In genomic region chr3:14949126-14949525, GRCh38 we compare ENCODE assay signal across 8 cellular contexts. TPM values are rescaled to one million over a fixed set of nuclear protein-coding genes. Genes with fewer than 3 reads are reported as not detected.
DNase-seq lines count a peak whose midpoint lies in the region; ATAC-seq and TF ChIP-seq lines count a peak whose summit lies in the region.

No MANE protein-coding gene starts in this region.

- no peak for TF ChIP-seq CTCF in OCI-LY1 (IDR thresholded peaks at IDR 0.05; ENCODE audit: low read length)
- no peak for TF ChIP-seq CTCF in endodermal cell (conservative IDR thresholded peaks at IDR 0.05)

- peak overlapping the region in 1 of 2 donors; percentile 83 for H3K4me3 ChIP-seq in CD4-positive, alpha-beta memory T cell (ENCODE audit: low read length in 2 of 2)
- H3K4me3 ChIP-seq in OCI-LY1 (ENCODE audit: low read depth, low read length, poor library complexity, severe bottlenecking) (peak overlapping the region; percentile 84), endodermal cell (ENCODE audit: low read length) (peak overlapping the region; percentile 87), neuron (ENCODE audit: low read length) (peak overlapping the region; percentile 73)

- H3K4me1 Mint-ChIP-seq in CD4-positive, alpha-beta memory T cell = peaks cover 30 to 70% (median 46%) of the 10 kb centered on the region in 4 donors
- peaks cover 23% of the 10 kb centered on the region for H3K4me1 Mint-ChIP-seq in endodermal cell

- H3K36me3 ChIP-seq in CD4-positive, alpha-beta memory T cell (ENCODE audit: insufficient read depth, low read length) = peaks cover 18% of the 10 kb centered on the region
- peaks cover 31% of the 10 kb centered on the region for H3K36me3 ChIP-seq in OCI-LY1 (ENCODE audit: insufficient read depth, low read length)
- H3K36me3 ChIP-seq in endodermal cell (ENCODE audit: control insufficient read depth, insufficient read depth, low read length) = peaks cover 37% of the 10 kb centered on the region
- peaks cover 26% of the 10 kb centered on the region for H3K36me3 ChIP-seq in neuron (ENCODE audit: insufficient read depth, low read length)

- DNase-seq in CD4-positive, alpha-beta memory T cell = no peak
- DNase-seq in endodermal cell (peak; percentile 56), NCI-H82 (lab: John Stamatoyannopoulos, UW) (no peak), T1000 (lab: John Stamatoyannopoulos, UW) (no peak)

- peak overlapping the region; percentile 97 for H3K4me2 ChIP-seq in OCI-LY1 (ENCODE audit: low read length)

- peak overlapping the region; percentile 98 to 100 (median 100) for H3K4me3 Mint-ChIP-seq in CD4-positive, alpha-beta memory T cell
- peak overlapping the region; percentile 90 for H3K4me3 Mint-ChIP-seq in endodermal cell

- no peaks in the 10 kb centered on the region for H3K9me3 ChIP-seq in CD4-positive, alpha-beta memory T cell (ENCODE audit: control insufficient read depth in 1 of 2, low read length in 2 of 2)
- H3K9me3 ChIP-seq in OCI-LY1 (ENCODE audit: low read length) (no peaks in the 10 kb centered on the region), endodermal cell (ENCODE audit: control insufficient read depth, low read length) (no peaks in the 10 kb centered on the region), neuron (ENCODE audit: low read length) (no peaks in the 10 kb centered on the region)

- peaks cover 52% of the 10 kb centered on the region for H3K79me2 ChIP-seq in OCI-LY1 (ENCODE audit: insufficient read depth, low read length)

- peaks cover 44% of the 10 kb centered on the region for H3K4me1 ChIP-seq in CD4-positive, alpha-beta memory T cell (ENCODE audit: insufficient read depth, low read length)
- H3K4me1 ChIP-seq in OCI-LY1 (ENCODE audit: insufficient read depth, low read length, severe bottlenecking) (peaks cover 34% of the 10 kb centered on the region), endodermal cell (ENCODE audit: control insufficient read depth, insufficient read depth, low read length) (peaks cover 5% of the 10 kb centered on the region), neuron (ENCODE audit: insufficient read depth, low read length) (peaks cover 24% of the 10 kb centered on the region)

- no peaks in the 10 kb centered on the region for H3F3A ChIP-seq in OCI-LY1 (ENCODE audit: insufficient read depth, low read length)

- H3K9ac ChIP-seq in OCI-LY1 (ENCODE audit: low read length) (peak overlapping the region; percentile 85), endodermal cell (ENCODE audit: extremely low read depth, low read length, poor library complexity, severe bottlenecking) (peak overlapping the region; percentile 80)

- H4K20me1 ChIP-seq in OCI-LY1 (ENCODE audit: insufficient read depth, low read length) = no peaks in the 10 kb centered on the region

- H2AFZ ChIP-seq in OCI-LY1 (ENCODE audit: low read length) (no peak overlapping the region), neuron (ENCODE audit: low read depth, low read length) (peak overlapping the region; percentile 83)

- no peaks in the 10 kb centered on the region for H3K27me3 ChIP-seq in CD4-positive, alpha-beta memory T cell (ENCODE audit: insufficient read depth, low read length)
- no peaks in the 10 kb centered on the region for H3K27me3 ChIP-seq in OCI-LY1 (ENCODE audit: insufficient read depth, low read length)
- H3K27me3 ChIP-seq in endodermal cell (ENCODE audit: control insufficient read depth, insufficient read depth, low read length, poor library complexity, severe bottlenecking) = no peaks in the 10 kb centered on the region
- no peaks in the 10 kb centered on the region for H3K27me3 ChIP-seq in neuron (ENCODE audit: insufficient read depth, low read length)

- WGBS in endodermal cell (ENCODE audit: insufficient coverage in 1 of 2, insufficient read length in 1 of 2), 2 experiments = 55 to 75% methylated on average over 3 to 5 of the region's 5 CpGs

- H3K27me3 Mint-ChIP-seq in CD4-positive, alpha-beta memory T cell = no peaks in the 10 kb centered on the region
- H3K27me3 Mint-ChIP-seq in endodermal cell (ENCODE audit: insufficient read depth) = no peaks in the 10 kb centered on the region

- CTCF ChIA-PET in CD4-positive, alpha-beta memory T cell (lab: Charles Lee; ENCODE audit: partially characterized antibody) = no interaction called here

- H3K9me2 ChIP-seq in OCI-LY1 (ENCODE audit: low read depth, low read length) = no peaks in the 10 kb centered on the region

- intact Hi-C loops in CD4-positive, alpha-beta memory T cell (cut with micrococcal nuclease) = loop anchor here (5.0 to 10.0 kb wide), 3 partner anchors 653 to 1467 kb away; partner anchors contain the start of genes BTD, HACL1 and HDAC11

- H3K27ac ChIP-seq in CD4-positive, alpha-beta memory T cell (ENCODE audit: low read depth, low read length) = peak overlapping the region; percentile 97
- peak overlapping the region; percentile 60 for H3K27ac ChIP-seq in OCI-LY1 (ENCODE audit: low read depth, low read length, poor library complexity, severe bottlenecking)
- peak overlapping the region; percentile 76 for H3K27ac ChIP-seq in endodermal cell (ENCODE audit: low read depth, low read length)

- peak overlapping the region; percentile 75 to 100 (median 92) for H3K27ac Mint-ChIP-seq in CD4-positive, alpha-beta memory T cell
- peak overlapping the region; percentile 96 for H3K27ac Mint-ChIP-seq in endodermal cell

- POLR2A ChIA-PET in CD4-positive, alpha-beta memory T cell (lab: Charles Lee; ENCODE audit: partially characterized antibody) = interaction anchor here (0.6 to 3.0 kb wide), 6 partner anchors 17 to 1469 kb away, joined by 3 to 18 read pairs (median 4); partner anchors contain the start of genes CCDC174, HDAC11 and MRPS25

- ATAC-seq in GM19328 (IDR thresholded peaks at IDR 0.05; ENCODE audit: unreplicated experiment) (no peak), HG03097 (IDR thresholded peaks at IDR 0.05; ENCODE audit: low FRiP score, unreplicated experiment) (no peak)

- H3K36me3 Mint-ChIP-seq in CD4-positive, alpha-beta memory T cell = peaks cover 12 to 32% of the 10 kb centered on the region in 2 donors
- H3K36me3 Mint-ChIP-seq in endodermal cell (ENCODE audit: low read depth) = peaks cover 37% of the 10 kb centered on the region

- H3K9me3 Mint-ChIP-seq in CD4-positive, alpha-beta memory T cell = peaks cover 0 to 3% (median 0%) of the 10 kb centered on the region in 8 donors
- H3K9me3 Mint-ChIP-seq in endodermal cell = no peaks in the 10 kb centered on the region

RNA-seq across cellular contexts. Expression of gene NR2C2, which starts 1.7 kb away (rescaled TPM):
- 100 to 1,000 TPM in 1 of 2 experiments, 10 to 100 TPM in 1; 94.3 to 103 TPM for total RNA-seq in CD4-positive, alpha-beta memory T cell
- 10 to 100 TPM in 1 of 2 donors, 1 to 10 TPM in 1; 5.5 to 15.5 TPM for polyA plus RNA-seq in CD4-positive, alpha-beta memory T cell
- total RNA-seq in endodermal cell = 10 to 100 TPM; 54.4 to 60.8 TPM
- polyA plus RNA-seq in endodermal cell (2013, experiment 1 of 2) = 33.7 TPM
- polyA plus RNA-seq in endodermal cell (2013, experiment 2 of 2) = 31.7 TPM
